9 cellular contexts compared by ENCODE assay signal in the genomic region with DNA sequence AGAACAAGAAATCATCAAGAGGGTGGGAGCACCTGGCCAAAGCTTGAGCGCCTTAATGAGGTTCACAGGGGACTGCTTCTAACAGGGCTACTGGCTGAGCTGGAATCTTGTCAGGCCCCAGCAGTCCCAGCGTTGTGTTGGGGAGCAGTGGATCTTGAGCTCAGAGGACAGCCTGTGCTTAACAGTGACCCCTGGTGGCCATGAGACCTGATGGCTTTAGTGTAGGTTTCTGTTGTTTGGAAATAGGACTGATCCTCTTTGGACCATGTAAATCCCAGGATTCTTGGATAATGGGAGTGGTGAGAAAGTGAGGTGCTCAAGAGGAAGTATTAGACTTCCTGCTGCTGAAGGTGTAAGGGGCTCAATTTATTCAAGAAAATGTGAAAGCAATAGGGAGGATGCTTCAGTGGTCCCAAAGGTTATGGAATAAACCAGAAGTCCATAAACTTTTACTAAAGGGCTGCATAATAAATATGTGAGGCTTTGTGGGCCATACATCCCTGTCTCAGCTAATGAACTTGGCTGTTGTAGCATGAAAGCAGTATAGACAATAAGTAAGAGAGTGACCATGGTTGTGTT.
DNase-seq lines count a peak whose midpoint lies in the region; ATAC-seq, FAIRE-seq and TF ChIP-seq lines count a peak whose summit lies in the region.
"Had no signal": no experiment of that assay in that cellular context is flagged by ENCODE, and none has a peak within 500 bp of the region (broad histone marks: within the 10 kb centered on the region; RNA-seq: fewer than 3 reads in every experiment).

No MANE protein-coding gene starts in this region.

- dilution Hi-C loops in keratinocyte (cut with MboI; ENCODE audit: extremely low pct_ligation_motif_present, low sequenced_read_pairs): no loop called here

- no peaks in the 10 kb centered on the region for H3K9me3 ChIP-seq in cardiac muscle cell (ENCODE audit: low read depth)
- no peaks in the 10 kb centered on the region for H3K9me3 ChIP-seq in PC-9 (ENCODE audit: insufficient read depth, low read depth)
- H3K9me3 ChIP-seq in adrenal gland (replicated peaks in 1 of 3): no peaks in the 10 kb centered on the region
- peaks cover 2% of the 10 kb centered on the region for H3K9me3 ChIP-seq in keratinocyte (ENCODE audit: control insufficient read depth, low read depth, low read length)
- peaks cover 0 to 12% (median 3%) of the 10 kb centered on the region in 4 donors for H3K9me3 ChIP-seq in esophagus muscularis mucosa

- FAIRE-seq in keratinocyte (lab: Jason Lieb, UNC): no peak
- FAIRE-seq: colon had no signal

- H3K4me2 ChIP-seq in PC-9 (no peak overlapping the region), keratinocyte (ENCODE audit: control insufficient read depth, extremely low read depth, insufficient read depth, low read depth, low read length) (no peak overlapping the region)

- no peak overlapping the region for H2AFZ ChIP-seq in PC-9
- no peak overlapping the region for H2AFZ ChIP-seq in keratinocyte (ENCODE audit: control insufficient read depth, low read length)

- ATAC-seq in stimulated activated effector memory CD8-positive, alpha-beta T cell treated with anti-CD3 and anti-CD28 coated beads, Interleukin-12 subunit alpha, Interleukin-12 subunit beta, amount 100 ng/mL, for 72 hours: peak; percentile 49
- no peak for ATAC-seq in HG02763 (IDR thresholded peaks at IDR 0.05; ENCODE audit: unreplicated experiment)

- H3K79me2 ChIP-seq in PC-9 (ENCODE audit: low read depth) (no peaks in the 10 kb centered on the region), keratinocyte (ENCODE audit: control insufficient read depth, insufficient read depth, low read length) (no peaks in the 10 kb centered on the region)

- POLR2A ChIA-PET in PC-9 (lab: Charles Lee; ENCODE audit: unreplicated experiment): interaction anchor here (0.6 kb wide), 1 partner anchor 268 kb away, joined by 3 read pairs; no protein-coding TSS in a partner anchor

- no peaks in the 10 kb centered on the region for H3K36me3 Mint-ChIP-seq in stimulated activated effector memory CD8-positive, alpha-beta T cell treated with anti-CD3 and anti-CD28 coated beads, Interleukin-12 subunit alpha, Interleukin-12 subunit beta, amount 100 ng/mL, for 72 hours

- no peak overlapping the region for H3K4me3 Mint-ChIP-seq in stimulated activated effector memory CD8-positive, alpha-beta T cell treated with anti-CD3 and anti-CD28 coated beads, Interleukin-12 subunit alpha, Interleukin-12 subunit beta, amount 100 ng/mL, for 72 hours

- H3K27ac Mint-ChIP-seq in stimulated activated effector memory CD8-positive, alpha-beta T cell treated with anti-CD3 and anti-CD28 coated beads, Interleukin-12 subunit alpha, Interleukin-12 subunit beta, amount 100 ng/mL, for 72 hours: no peak overlapping the region

- H3K4me1 ChIP-seq in cardiac muscle cell (ENCODE audit: low read depth) (no peaks in the 10 kb centered on the region), PC-9 (replicated peaks; ENCODE audit: insufficient read depth) (no peaks in the 10 kb centered on the region), adrenal gland (replicated peaks in 1 of 2) (no peaks in the 10 kb centered on the region), keratinocyte (ENCODE audit: control insufficient read depth, extremely low read depth, insufficient read depth, low read length) (no peaks in the 10 kb centered on the region), esophagus muscularis mucosa (no peaks in the 10 kb centered on the region)

- intact Hi-C loops in cardiac septum (cut with DNase I) (no loop called here), PC-9 (cut with micrococcal nuclease; ENCODE audit: unreplicated experiment) (no loop called here), adrenal gland (cut with DNase I) (loop anchor here in 1 of 2 donors (5.0 kb wide), 1 partner anchor 339 kb away; no protein-coding TSS in a partner anchor), esophagus muscularis mucosa (cut with DNase I) (no loop called here)

- no peak overlapping the region for H3K27ac ChIP-seq in cardiac muscle cell
- no peak overlapping the region for H3K27ac ChIP-seq in PC-9
- no peak overlapping the region for H3K27ac ChIP-seq in adrenal gland
- H3K27ac ChIP-seq in keratinocyte (ENCODE audit: control insufficient read depth, insufficient read depth, low read length): no peak overlapping the region
- H3K27ac ChIP-seq in esophagus muscularis mucosa (replicated peaks in 1 of 4): no peak overlapping the region

- no peaks in the 10 kb centered on the region for H4K20me1 ChIP-seq in PC-9 (ENCODE audit: insufficient read depth)
- H4K20me1 ChIP-seq in keratinocyte (ENCODE audit: control insufficient read depth, extremely low read depth, insufficient read depth, low read length): no peaks in the 10 kb centered on the region

- H3K27me3 ChIP-seq in cardiac muscle cell (no peaks in the 10 kb centered on the region), PC-9 (ENCODE audit: insufficient read depth, low read depth) (no peaks in the 10 kb centered on the region; the same call in 1 of the 2 replicates), adrenal gland (no peaks in the 10 kb centered on the region), keratinocyte (ENCODE audit: control insufficient read depth, extremely low read depth, insufficient read depth, low read length) (no peaks in the 10 kb centered on the region), esophagus muscularis mucosa (peaks cover 0 to 8% (median 0%) of the 10 kb centered on the region in 4 donors)

- no peak for TF ChIP-seq EP300 in esophagus muscularis mucosa (IDR thresholded peaks at IDR 0.05)

- 20 to 51% (median 42%) methylated on average over 2 of the region's 2 CpGs for WGBS in adrenal gland, 4 donors
- WGBS in esophagus muscularis mucosa: 36% methylated on average over 2 of the region's 2 CpGs

- no peak for TF ChIP-seq POLR2A in adrenal gland (IDR thresholded peaks at IDR 0.05)
- TF ChIP-seq POLR2A in esophagus muscularis mucosa (IDR thresholded peaks at IDR 0.05; ENCODE audit: low read depth): no peak

- CTCF ChIA-PET in PC-9 (lab: Charles Lee): interaction anchor here (0.6 to 1.2 kb wide), 2 partner anchors 238 to 339 kb away, joined by 3 to 5 read pairs; no protein-coding TSS in a partner anchor

- no peak overlapping the region for H3K9ac ChIP-seq in keratinocyte (ENCODE audit: control insufficient read depth, extremely low read depth, insufficient read depth, low read length)

- H3K4me3 ChIP-seq in cardiac muscle cell (no peak overlapping the region), PC-9 (no peak overlapping the region), adrenal gland (no peak overlapping the region), keratinocyte (ENCODE audit: control insufficient read depth in 2 of 3, extremely low read depth in 1 of 3, insufficient read depth in 2 of 3, low read depth in 1 of 3, low read length in 3 of 3) (no peak overlapping the region), esophagus muscularis mucosa (no peak overlapping the region)

- no peaks in the 10 kb centered on the region; the same call in 1 of the 2 replicates for H3F3A ChIP-seq in PC-9 (ENCODE audit: insufficient read depth, low read depth)

- no peaks in the 10 kb centered on the region for H3K9me1 ChIP-seq in keratinocyte (ENCODE audit: control insufficient read depth, extremely low read depth, insufficient read depth, low read length)

- DNase-seq in cardiac muscle cell (ENCODE audit: low read depth in 1 of 2, low spot score in 1 of 2): peak; percentile 70 to 87
- DNase-seq in cardiac septum (ENCODE audit: low spot score): no peak
- DNase-seq in PC-9: no peak
- peak in 4 of 7 donors; percentile 41 to 69 (median 62) for DNase-seq in adrenal gland
- DNase-seq in keratinocyte (ENCODE audit: low read depth, low spot score): no peak
- no peak for DNase-seq in stimulated activated effector memory CD8-positive, alpha-beta T cell treated with anti-CD3 and anti-CD28 coated beads, Interleukin-12 subunit alpha, Interleukin-12 subunit beta, amount 100 ng/mL, for 72 hours (ENCODE audit: low spot score in 2 of 2)
- DNase-seq in esophagus muscularis mucosa (ENCODE audit: extremely low spot score): no peak

- H3K9me2 ChIP-seq in PC-9 (ENCODE audit: insufficient read depth): no peaks in the 10 kb centered on the region

- BruUV-seq in PC-9 (replicated peaks; lab: Mats Ljungman, UMichigan): no TSS peak

- H3K36me3 ChIP-seq in cardiac muscle cell: no peaks in the 10 kb centered on the region
- no peaks in the 10 kb centered on the region for H3K36me3 ChIP-seq in PC-9 (ENCODE audit: low read depth)
- no peaks in the 10 kb centered on the region for H3K36me3 ChIP-seq in adrenal gland (replicated peaks in 1 of 2)
- H3K36me3 ChIP-seq in keratinocyte (ENCODE audit: control insufficient read depth in 2 of 2, extremely low read depth in 1 of 2, insufficient read depth in 2 of 2, low read length in 2 of 2): no peaks in the 10 kb centered on the region
- no peaks in the 10 kb centered on the region for H3K36me3 ChIP-seq in esophagus muscularis mucosa

- no peaks in the 10 kb centered on the region for H3K9me3 Mint-ChIP-seq in stimulated activated effector memory CD8-positive, alpha-beta T cell treated with anti-CD3 and anti-CD28 coated beads, Interleukin-12 subunit alpha, Interleukin-12 subunit beta, amount 100 ng/mL, for 72 hours

- peak; percentile 80 for TF ChIP-seq CTCF in cardiac muscle cell (IDR thresholded peaks at IDR 0.05; ENCODE audit: low read depth, low read length)
- TF ChIP-seq CTCF in PC-9 (conservative IDR thresholded peaks at IDR 0.05): peak; percentile 85
- TF ChIP-seq CTCF in adrenal gland (IDR thresholded peaks at IDR 0.05): peak; percentile 21 to 50 (median 45)
- peak; percentile 75 to 81 (median 76) for TF ChIP-seq CTCF in keratinocyte (optimal IDR thresholded peaks at IDR 0.05 in 1 of 3, IDR thresholded peaks at IDR 0.05 in 1 of 3, conservative IDR thresholded peaks at IDR 0.05 in 1 of 3; ENCODE audit: extremely low read depth in 1 of 3, insufficient read depth in 2 of 3, low read length in 3 of 3)
- peak in 1 of 3 experiments; percentile 54 for TF ChIP-seq CTCF in esophagus muscularis mucosa (IDR thresholded peaks at IDR 0.05)

- H3K4me1 Mint-ChIP-seq in stimulated activated effector memory CD8-positive, alpha-beta T cell treated with anti-CD3 and anti-CD28 coated beads, Interleukin-12 subunit alpha, Interleukin-12 subunit beta, amount 100 ng/mL, for 72 hours: no peaks in the 10 kb centered on the region

Comparison
In these comparisons a context has a peak if more than half of its experiments do, and no peak if none do; other contexts are left out.
1. DNase-seq: peak in cardiac muscle cell (2 of 2) and adrenal gland (4 of 7); none in cardiac septum (single experiment), PC-9 (0 of 2), keratinocyte (single experiment), stimulated activated effector memory CD8-positive, alpha-beta T cell treated with anti-CD3 and anti-CD28 coated beads, Interleukin-12 subunit alpha, Interleukin-12 subunit beta, amount 100 ng/mL, for 72 hours (0 of 2) and esophagus muscularis mucosa (single experiment).